14 cellular contexts compared by ENCODE assay signal in genomic region chr7:139328375-139328774, GRCh38. TPM values are rescaled to one million over a fixed set of nuclear protein-coding genes. Genes with fewer than 3 reads are reported as not detected.
DNase-seq lines count a peak whose midpoint lies in the region; ATAC-seq and TF ChIP-seq lines count a peak whose summit lies in the region.
"Had no signal": no experiment of that assay in that cellular context is flagged by ENCODE, and none has a peak within 500 bp of the region (broad histone marks: within the 10 kb centered on the region; RNA-seq: fewer than 3 reads in every experiment).

No MANE protein-coding gene starts in this region.

- peak; percentile 85 for DNase-seq in ELR (ENCODE audit: low read depth)
- DNase-seq in Panc1 (ENCODE audit: low read depth, low spot score): peak; percentile 64
- peak; percentile 34 for DNase-seq in epithelial cell of prostate (ENCODE audit: low read depth, low spot score)
- DNase-seq in omental fat pad (ENCODE audit: low spot score): no peak
- no peak for DNase-seq in NCI-H2107 (lab: John Stamatoyannopoulos, UW)
- DNase-seq in activated gamma-delta T cell treated with Interleukin-2 at 50 U/mL for 16 hours: no peak
- no peak for DNase-seq in CD14-positive monocyte (ENCODE audit: low spot score)
- DNase-seq: activated CD4-positive, alpha-beta T cell treated with anti-CD3 and anti-CD28 coated beads, Interleukin-2, amount 10 ng/mL, durations not matched to agents 7 days and 5 days; esophagus squamous epithelium; islet precursor cell had no signal

- H3K4me3 Mint-ChIP-seq in CD14-positive monocyte: no peak overlapping the region
- H3K4me3 Mint-ChIP-seq: activated CD4-positive, alpha-beta T cell treated with anti-CD3 and anti-CD28 coated beads, Interleukin-2, amount 10 ng/mL, durations not matched to agents 7 days and 5 days; central memory CD8-positive, alpha-beta T cell; T-helper 1 cell treated with Interleukin-12 subunit alpha and Interleukin-12 subunit beta and Interleukin-4 antibody, amounts not matched to agents 30 μg/mL and 1 μg/mL, for 36 hours had no signal

- H3K36me3 Mint-ChIP-seq in CD14-positive monocyte: no peaks in the 10 kb centered on the region

- ATAC-seq in Panc1 (no peak), omental fat pad (ENCODE audit: low FRiP score) (peak; percentile 57), HG02840 (IDR thresholded peaks at IDR 0.05; ENCODE audit: low FRiP score, unreplicated experiment) (no peak)

- H3K27ac ChIP-seq in Panc1 (ENCODE audit: low read length): no peak overlapping the region
- H3K27ac ChIP-seq in epithelial cell of prostate: no peak overlapping the region
- H3K27ac ChIP-seq: esophagus squamous epithelium had no signal

- TF ChIP-seq CTCF in Panc1 (IDR thresholded peaks at IDR 0.05): no peak
- no peak for TF ChIP-seq CTCF in omental fat pad (IDR thresholded peaks at IDR 0.05)
- no peak for TF ChIP-seq CTCF in CD14-positive monocyte (IDR thresholded peaks at IDR 0.05)

- intact Hi-C loops in Panc1 (cut with micrococcal nuclease; ENCODE audit: unreplicated experiment) (no loop called here), CD14-positive monocyte (cut with micrococcal nuclease) (no loop called here)

- H3K4me3 ChIP-seq in Panc1 (ENCODE audit: low read depth in 2 of 2, low read length in 2 of 2): no peak overlapping the region
- H3K4me3 ChIP-seq: esophagus squamous epithelium had no signal

- in situ Hi-C loops in Panc1 (cut with HindIII; ENCODE audit: low pct_unique_long_range_greater_than_20kb, low sequenced_read_pairs): no loop called here

- H3K9me3 ChIP-seq in Panc1 (ENCODE audit: control insufficient read depth, insufficient read depth, low read depth, low read length): no peaks in the 10 kb centered on the region
- H3K9me3 ChIP-seq: esophagus squamous epithelium had no signal

- H3K27me3 ChIP-seq in Panc1 (ENCODE audit: control insufficient read depth, insufficient read depth, low read length): no peaks in the 10 kb centered on the region
- H3K27me3 ChIP-seq: esophagus squamous epithelium had no signal

- H3K27me3 Mint-ChIP-seq in CD14-positive monocyte (ENCODE audit: low read depth in 3 of 3): peaks cover 0 to 4% (median 3%) of the 10 kb centered on the region in 3 donors
- H3K27me3 Mint-ChIP-seq: activated CD4-positive, alpha-beta T cell treated with anti-CD3 and anti-CD28 coated beads, Interleukin-2, amount 10 ng/mL, durations not matched to agents 7 days and 5 days; central memory CD8-positive, alpha-beta T cell had no signal

- no peaks in the 10 kb centered on the region for H3K36me3 ChIP-seq in Panc1 (ENCODE audit: control insufficient read depth, insufficient read depth, low read length)
- H3K36me3 ChIP-seq: esophagus squamous epithelium had no signal

- BruUV-seq in Panc1 (replicated peaks; lab: Mats Ljungman, UMichigan): no TSS peak

- peaks cover 0 to 4% (median 0%) of the 10 kb centered on the region in 7 donors for H3K9me3 Mint-ChIP-seq in CD14-positive monocyte
- H3K9me3 Mint-ChIP-seq: central memory CD8-positive, alpha-beta T cell; T-helper 1 cell treated with Interleukin-12 subunit alpha and Interleukin-12 subunit beta and Interleukin-4 antibody, amounts not matched to agents 30 μg/mL and 1 μg/mL, for 36 hours had no signal

- POLR2A ChIA-PET in Panc1 (lab: Charles Lee): no interaction called here

- CTCF ChIA-PET in Panc1 (lab: Charles Lee): no interaction called here

- H3K27ac Mint-ChIP-seq in CD14-positive monocyte: no peak overlapping the region
- H3K27ac Mint-ChIP-seq: activated CD4-positive, alpha-beta T cell treated with anti-CD3 and anti-CD28 coated beads, Interleukin-2, amount 10 ng/mL, durations not matched to agents 7 days and 5 days; activated T-helper 2 cell treated with anti-CD3 and anti-CD28 coated beads, Interferon-gamma antibody, Interleukin-2, Interleukin-4, amounts not matched to agents 10 μg/mL and 5 μg/mL and 100 μg/mL, durations not matched to agents 14 hours and 24 hours and 36 hours; T-helper 1 cell treated with Interleukin-12 subunit alpha and Interleukin-12 subunit beta and Interleukin-4 antibody, amounts not matched to agents 30 μg/mL and 1 μg/mL, for 36 hours had no signal

- H3K4me1 ChIP-seq in Panc1 (ENCODE audit: control insufficient read depth, insufficient read depth, low read length): no peaks in the 10 kb centered on the region
- H3K4me1 ChIP-seq: esophagus squamous epithelium had no signal

- H3K4me1 Mint-ChIP-seq in CD14-positive monocyte: peaks cover 2% of the 10 kb centered on the region

RNA-seq across cellular contexts. Expression of gene FMC1, which starts 12.8 kb away (rescaled TPM):
- total RNA-seq in Panc1 (2021; ENCODE audit: unreplicated experiment): 12.7 TPM
- 18.5 TPM for polyA plus RNA-seq in Panc1 (2012; ENCODE audit: insufficient read length)
- 10 to 100 TPM in 3 of 4 donors, 1 to 10 TPM in 1; 4.1 to 23.6 (median 13.7) TPM for total RNA-seq in omental fat pad
- 10 to 100 TPM; 39.0 to 39.4 TPM for polyA plus RNA-seq in CD14-positive monocyte

RNA-seq across cellular contexts. Expression of gene LUC7L2, which starts 31.3 kb away (rescaled TPM):
- total RNA-seq in Panc1 (2021; ENCODE audit: unreplicated experiment) (110 TPM), omental fat pad (10 to 100 TPM; 46.6 to 78.9 (median 61.1) TPM)
- polyA plus RNA-seq in Panc1 (2012; ENCODE audit: insufficient read length): 92.6 TPM
- polyA plus RNA-seq in CD14-positive monocyte: 10 to 100 TPM; 24.7 to 26.8 TPM

Comparison
In these comparisons a context has a peak if more than half of its experiments do, and no peak if none do; other contexts are left out.
1. DNase-seq: peak in ELR (single experiment), Panc1 (single experiment) and epithelial cell of prostate (single experiment); none in omental fat pad (single experiment), NCI-H2107 (single experiment), activated gamma-delta T cell treated with Interleukin-2 at 50 U/mL for 16 hours (single experiment) and CD14-positive monocyte (single experiment).